Comparison of ENCODE assay signal across 13 cellular contexts in genomic region chr5:61669531-61669930, GRCh38.
"Had no signal": no experiment of that assay in that cellular context is flagged by ENCODE, and none has a peak within 500 bp of the region (broad histone marks: within the 10 kb centered on the region; RNA-seq: fewer than 3 reads in every experiment).

No MANE protein-coding gene starts in this region.

- H3K4me3 ChIP-seq: gastrocnemius medialis, smooth muscle cell, testis, tibial nerve had no signal

- H3K27ac ChIP-seq: gastrocnemius medialis, testis, tibial nerve had no signal

- H3K9me3 Mint-ChIP-seq: immature natural killer cell, nephron progenitor cell had no signal

- H3K4me3 Mint-ChIP-seq: immature natural killer cell; naive thymus-derived CD4-positive, alpha-beta T cell; nephron progenitor cell had no signal

- H3K36me3 ChIP-seq: gastrocnemius medialis, tibial nerve had no signal

- H3K27me3 ChIP-seq: gastrocnemius medialis, testis, tibial nerve had no signal

- ATAC-seq: esophagus mucosa; gastrocnemius medialis; naive thymus-derived CD4-positive, alpha-beta T cell; stimulated activated naive CD8-positive, alpha-beta T cell treated with anti-CD3 and anti-CD28 coated beads, Interleukin-15, Interleukin-2, amounts not matched to agents 100 U/mL and 50 U/mL, for 24 hours had no signal

- DNase-seq: effector memory CD4-positive, alpha-beta T cell; gastrocnemius medialis; immature natural killer cell; mammary epithelial cell; naive thymus-derived CD4-positive, alpha-beta T cell; nephron progenitor cell; posterior cingulate gyrus; stimulated activated CD4-positive, alpha-beta T cell treated with anti-CD3 and anti-CD28 coated beads, Interleukin-2, amount 100 ng/mL, for 48 hours; stimulated activated naive CD8-positive, alpha-beta T cell treated with anti-CD3 and anti-CD28 coated beads, Interleukin-15, Interleukin-2, amounts not matched to agents 100 U/mL and 50 U/mL, for 24 hours; testis had no signal

- H3K36me3 Mint-ChIP-seq: immature natural killer cell; naive thymus-derived CD4-positive, alpha-beta T cell had no signal

- H3K27ac Mint-ChIP-seq: immature natural killer cell; naive thymus-derived CD4-positive, alpha-beta T cell; nephron progenitor cell had no signal

- H3K9me3 ChIP-seq: gastrocnemius medialis, testis, tibial nerve had no signal
